15 cellular contexts compared by ENCODE assay signal in genomic region chr3:62562017-62562416, GRCh38.
DNase-seq lines count a peak whose midpoint lies in the region; ATAC-seq and TF ChIP-seq lines count a peak whose summit lies in the region.
"Had no signal": no experiment of that assay in that cellular context is flagged by ENCODE, and none has a peak within 500 bp of the region (broad histone marks: within the 10 kb centered on the region; RNA-seq: fewer than 3 reads in every experiment).

No MANE protein-coding gene starts in this region.

- H3K4me1 Mint-ChIP-seq in activated CD4-positive, alpha-beta memory T cell treated with anti-CD3 and anti-CD28 coated beads for 36 hours (ENCODE audit: low read depth), result no peaks in the 10 kb centered on the region
- H3K4me1 Mint-ChIP-seq in neural progenitor cell, result peaks cover 9% of the 10 kb centered on the region
- H3K4me1 Mint-ChIP-seq: stimulated activated naive B cell treated with anti-CD40 and anti-IgM and Interleukin-4, amounts not matched to agents 10 μg/mL and 1 μg/mL and 100 μg/mL, for 72 hours had no signal

- no peak overlapping the region for H2AFZ ChIP-seq in SK-N-SH (ENCODE audit: low read depth)
- no peak overlapping the region for H2AFZ ChIP-seq in smooth muscle cell (ENCODE audit: low read depth)
- H2AFZ ChIP-seq in neural progenitor cell (replicated peaks), result no peak overlapping the region

- H3K27me3 Mint-ChIP-seq in activated CD4-positive, alpha-beta memory T cell treated with anti-CD3 and anti-CD28 coated beads for 36 hours, result no peaks in the 10 kb centered on the region
- H3K27me3 Mint-ChIP-seq in neural progenitor cell (ENCODE audit: insufficient read depth, low read depth), result peaks cover 8% of the 10 kb centered on the region
- H3K27me3 Mint-ChIP-seq: stimulated activated naive B cell treated with anti-CD40 and anti-IgM and Interleukin-4, amounts not matched to agents 10 μg/mL and 1 μg/mL and 100 μg/mL, for 72 hours had no signal

- H4K20me1 ChIP-seq in SK-N-SH (ENCODE audit: insufficient read depth), result no peaks in the 10 kb centered on the region
- H4K20me1 ChIP-seq in smooth muscle cell (ENCODE audit: low read depth), result no peaks in the 10 kb centered on the region
- no peaks in the 10 kb centered on the region for H4K20me1 ChIP-seq in neural progenitor cell (ENCODE audit: low read depth)

- no peaks in the 10 kb centered on the region for H3K9me2 ChIP-seq in SK-N-SH

- H3K27me3 ChIP-seq in SK-N-SH (ENCODE audit: insufficient read depth), result no peaks in the 10 kb centered on the region
- H3K27me3 ChIP-seq in smooth muscle cell (ENCODE audit: low read depth), result no peaks in the 10 kb centered on the region
- peaks cover 12% of the 10 kb centered on the region for H3K27me3 ChIP-seq in neural progenitor cell
- H3K27me3 ChIP-seq: gastroesophageal sphincter had no signal

- ATAC-seq in GM19467 (IDR thresholded peaks at IDR 0.05; ENCODE audit: unreplicated experiment), result no peak
- ATAC-seq: CD8-positive, alpha-beta T cell; gastroesophageal sphincter; stimulated activated naive B cell treated with anti-CD40 and anti-IgM and Interleukin-4, amounts not matched to agents 10 μg/mL and 1 μg/mL and 100 μg/mL, for 72 hours had no signal

- no peak overlapping the region for H3K27ac Mint-ChIP-seq in activated CD4-positive, alpha-beta memory T cell treated with anti-CD3 and anti-CD28 coated beads for 36 hours
- H3K27ac Mint-ChIP-seq in neural progenitor cell, result no peak overlapping the region
- H3K27ac Mint-ChIP-seq: CD8-positive, alpha-beta T cell; stimulated activated naive B cell treated with anti-CD40 and anti-IgM and Interleukin-4, amounts not matched to agents 10 μg/mL and 1 μg/mL and 100 μg/mL, for 72 hours had no signal

- peak in 1 of 2 experiments; percentile 48; a peak in 1 of 4 replicates for TF ChIP-seq EP300 in SK-N-SH (IDR thresholded peaks at IDR 0.05; ENCODE audit: borderline replicate concordance in 1 of 2, low read depth in 1 of 2, low read length in 1 of 2)

- 4% methylated on average over 2 of the region's 2 CpGs for WGBS in SK-N-SH (ENCODE audit: low lambda C conversion rate)
- 17% methylated on average over 2 of the region's 2 CpGs for WGBS in smooth muscle cell (ENCODE audit: low lambda C conversion rate)

- H3K36me3 Mint-ChIP-seq in activated CD4-positive, alpha-beta memory T cell treated with anti-CD3 and anti-CD28 coated beads for 36 hours, result no peaks in the 10 kb centered on the region
- no peaks in the 10 kb centered on the region for H3K36me3 Mint-ChIP-seq in neural progenitor cell
- H3K36me3 Mint-ChIP-seq: CD8-positive, alpha-beta T cell; stimulated activated naive B cell treated with anti-CD40 and anti-IgM and Interleukin-4, amounts not matched to agents 10 μg/mL and 1 μg/mL and 100 μg/mL, for 72 hours had no signal

- no peaks in the 10 kb centered on the region for H3K36me3 ChIP-seq in SK-N-SH (replicated peaks in 1 of 2; ENCODE audit: control insufficient read depth in 1 of 2, insufficient read depth in 2 of 2, low read length in 1 of 2)
- no peaks in the 10 kb centered on the region for H3K36me3 ChIP-seq in smooth muscle cell (ENCODE audit: low read depth)
- H3K36me3 ChIP-seq in neural progenitor cell, result no peaks in the 10 kb centered on the region
- H3K36me3 ChIP-seq: gastroesophageal sphincter had no signal

- H3K9me3 ChIP-seq in SK-N-SH (no peaks in the 10 kb centered on the region), smooth muscle cell (replicated peaks; ENCODE audit: low read depth) (no peaks in the 10 kb centered on the region), neural progenitor cell (ENCODE audit: low read depth) (no peaks in the 10 kb centered on the region)
- H3K9me3 ChIP-seq: gastroesophageal sphincter had no signal

- intact Hi-C loops in activated CD4-positive, alpha-beta memory T cell treated with anti-CD3 and anti-CD28 coated beads for 36 hours (cut with micrococcal nuclease), result no loop called here

- H3K9me3 Mint-ChIP-seq in activated CD4-positive, alpha-beta memory T cell treated with anti-CD3 and anti-CD28 coated beads for 36 hours, result no peaks in the 10 kb centered on the region
- H3K9me3 Mint-ChIP-seq in neural progenitor cell, result no peaks in the 10 kb centered on the region
- H3K9me3 Mint-ChIP-seq: CD8-positive, alpha-beta T cell; stimulated activated naive B cell treated with anti-CD40 and anti-IgM and Interleukin-4, amounts not matched to agents 10 μg/mL and 1 μg/mL and 100 μg/mL, for 72 hours had no signal

- no peak overlapping the region for H3K4me3 ChIP-seq in SK-N-SH (ENCODE audit: low read depth in 2 of 2, low read length in 1 of 2)
- no peak overlapping the region for H3K4me3 ChIP-seq in fibroblast of mammary gland (ENCODE audit: control insufficient read depth, low read depth, low read length)
- no peak overlapping the region for H3K4me3 ChIP-seq in smooth muscle cell
- H3K4me3 ChIP-seq in neural progenitor cell, result no peak overlapping the region
- H3K4me3 ChIP-seq: gastroesophageal sphincter had no signal

- H3K4me1 ChIP-seq in SK-N-SH (ENCODE audit: control insufficient read depth in 1 of 2, insufficient read depth in 2 of 2, low read depth in 1 of 2, low read length in 1 of 2) (peaks cover 0 to 13% of the 10 kb centered on the region in 2 experiments; a peak in 3 of 4 replicates), smooth muscle cell (ENCODE audit: low read depth) (no peaks in the 10 kb centered on the region), neural progenitor cell (no peaks in the 10 kb centered on the region)
- H3K4me1 ChIP-seq: gastroesophageal sphincter had no signal

- DNase-seq in ELR (ENCODE audit: low read depth), result peak; percentile 69
- no peak for DNase-seq in SK-N-SH
- peak; percentile 86 for DNase-seq in fibroblast of mammary gland (ENCODE audit: low read depth)
- DNase-seq in smooth muscle cell (lab: John Stamatoyannopoulos, UW; ENCODE audit: unreplicated experiment), result no peak
- DNase-seq in activated CD4-positive, alpha-beta memory T cell treated with anti-CD3 and anti-CD28 coated beads for 36 hours, result no peak
- DNase-seq in neural progenitor cell (ENCODE audit: low spot score), result no peak
- no peak for DNase-seq in effector CD4-positive, alpha-beta T cell
- DNase-seq: activated naive CD4-positive, alpha-beta T cell; CD8-positive, alpha-beta T cell; NCI-H1092 treated with DMSO at 0.1 percent for 48 hours; retina; stimulated activated CD4-positive, alpha-beta T cell treated with anti-CD3 and anti-CD28 coated beads, Interleukin-4, amount 100 ng/mL, for 1 hour; stimulated activated naive B cell treated with anti-CD40 and anti-IgM and Interleukin-4, amounts not matched to agents 10 μg/mL and 1 μg/mL and 100 μg/mL, for 72 hours had no signal

- H3K9ac ChIP-seq in SK-N-SH (no peak overlapping the region), smooth muscle cell (ENCODE audit: low read depth) (no peak overlapping the region), neural progenitor cell (no peak overlapping the region)

- no peak for TF ChIP-seq RAD21 in SK-N-SH (IDR thresholded peaks at IDR 0.05; ENCODE audit: low read length)

- H3K4me2 ChIP-seq in SK-N-SH (peak overlapping the region; percentile 54; the same call in 1 of the 2 replicates), smooth muscle cell (peak overlapping the region; percentile 2), neural progenitor cell (no peak overlapping the region)

- CTCF ChIA-PET in SK-N-SH (lab: Yijun Ruan, JAX), result interaction anchor here (1.1 to 11.1 kb wide), 2 partner anchors 12 to 229 kb away, joined by 3 to 142 read pairs; no protein-coding TSS in a partner anchor
- CTCF ChIA-PET in activated CD4-positive, alpha-beta memory T cell treated with anti-CD3 and anti-CD28 coated beads for 36 hours (lab: Charles Lee), result no interaction called here

- peak overlapping the region in 1 of 2 experiments; percentile 76; a peak in 2 of 4 replicates for H3K27ac ChIP-seq in SK-N-SH (ENCODE audit: low read depth in 2 of 2, low read length in 1 of 2)
- no peak overlapping the region for H3K27ac ChIP-seq in smooth muscle cell (ENCODE audit: low read depth)
- H3K27ac ChIP-seq in neural progenitor cell, result no peak overlapping the region
- H3K27ac ChIP-seq: gastroesophageal sphincter had no signal

- H3F3A ChIP-seq in SK-N-SH (replicated peaks; ENCODE audit: insufficient read depth) (peaks cover 10% of the 10 kb centered on the region), smooth muscle cell (ENCODE audit: low read depth) (no peaks in the 10 kb centered on the region), neural progenitor cell (ENCODE audit: low read depth) (no peaks in the 10 kb centered on the region)

- no peak overlapping the region for H3K4me3 Mint-ChIP-seq in activated CD4-positive, alpha-beta memory T cell treated with anti-CD3 and anti-CD28 coated beads for 36 hours
- no peak overlapping the region for H3K4me3 Mint-ChIP-seq in neural progenitor cell
- H3K4me3 Mint-ChIP-seq: CD8-positive, alpha-beta T cell; stimulated activated naive B cell treated with anti-CD40 and anti-IgM and Interleukin-4, amounts not matched to agents 10 μg/mL and 1 μg/mL and 100 μg/mL, for 72 hours had no signal

- H3K79me2 ChIP-seq in SK-N-SH (ENCODE audit: insufficient read depth) (no peaks in the 10 kb centered on the region), smooth muscle cell (ENCODE audit: low read depth) (no peaks in the 10 kb centered on the region), neural progenitor cell (ENCODE audit: low read depth) (no peaks in the 10 kb centered on the region)

- TF ChIP-seq CTCF in SK-N-SH (IDR thresholded peaks at IDR 0.05) (no peak), fibroblast of mammary gland (conservative IDR thresholded peaks at IDR 0.05; ENCODE audit: control insufficient read depth, insufficient read depth, low read depth, low read length) (no peak), smooth muscle cell (IDR thresholded peaks at IDR 0.05; ENCODE audit: borderline replicate concordance, insufficient read depth, poor library complexity, severe bottlenecking) (no peak), neural progenitor cell (IDR thresholded peaks at IDR 0.05) (no peak)

- POLR2A ChIA-PET in SK-N-SH (lab: Yijun Ruan, JAX), result no interaction called here
- POLR2A ChIA-PET in activated CD4-positive, alpha-beta memory T cell treated with anti-CD3 and anti-CD28 coated beads for 36 hours (lab: Charles Lee), result no interaction called here

TF ChIP-seq in SK-N-SH, 30 proteins besides CTCF, POLR2A, EP300 and RAD21 (continues in another document):
- TF ChIP-seq TCF12 (IDR thresholded peaks at IDR 0.05), result peak; percentile 43; the same call in 1 of the 2 replicates
- no peak for TF ChIP-seq SIN3A (IDR thresholded peaks at IDR 0.05; ENCODE audit: borderline replicate concordance, low read depth, low read length)
- TF ChIP-seq JUND (IDR thresholded peaks at IDR 0.05), result peak; percentile 68
- peak; percentile 66 for TF ChIP-seq FOSL2 (IDR thresholded peaks at IDR 0.05; ENCODE audit: borderline replicate concordance, low read depth)
- peak; percentile 62 for TF ChIP-seq NFIC (IDR thresholded peaks at IDR 0.05; ENCODE audit: borderline replicate concordance)
- TF ChIP-seq ELF1 (IDR thresholded peaks at IDR 0.05), result no peak
- TF ChIP-seq TEAD4 (IDR thresholded peaks at IDR 0.05; ENCODE audit: borderline replicate concordance, insufficient read depth), result 0 out of 2 replicates have a peak, but pooled peaks have one; percentile 45

Comparison
In these comparisons a context has a peak if more than half of its experiments do, and no peak if none do; other contexts are left out.
1. DNase-seq: peak in ELR (single experiment) and fibroblast of mammary gland (single experiment); none in SK-N-SH (single experiment), smooth muscle cell (single experiment), activated CD4-positive, alpha-beta memory T cell treated with anti-CD3 and anti-CD28 coated beads for 36 hours (single experiment), neural progenitor cell (single experiment) and effector CD4-positive, alpha-beta T cell (single experiment).